In genomic region chr5:75471193-75471592, GRCh38 we compare ENCODE assay signal across 19 cellular contexts. TPM values are rescaled to one million over a fixed set of nuclear protein-coding genes. Genes with fewer than 3 reads are reported as not detected.
A peak's percentile ranks its signal among the peaks of the same experiment; 100 is the strongest.
DNase-seq lines count a peak whose midpoint lies in the region; ATAC-seq and TF ChIP-seq lines count a peak whose summit lies in the region.
"Had no signal": no experiment of that assay in that cellular context is flagged by ENCODE, and none has a peak within 500 bp of the region (broad histone marks: within the 10 kb centered on the region; RNA-seq: fewer than 3 reads in every experiment).

No MANE protein-coding gene starts in this region.

- peak; percentile 64 for ATAC-seq in GM18861 (IDR thresholded peaks at IDR 0.05; ENCODE audit: unreplicated experiment)
- ATAC-seq in HG03354 (IDR thresholded peaks at IDR 0.05; ENCODE audit: poor library complexity, severe bottlenecking, unreplicated experiment): peak; percentile 73
- no peak for ATAC-seq in GM23338
- ATAC-seq: CD8-positive, alpha-beta T cell; GM12878 had no signal

- peaks cover 2% of the 10 kb centered on the region for H3K27me3 Mint-ChIP-seq in GM23338 (ENCODE audit: insufficient read depth, low read depth, poor library complexity)
- H3K27me3 Mint-ChIP-seq: B cell; CD4-positive, CD25-positive, alpha-beta regulatory T cell had no signal

- no peak overlapping the region for H3K27ac ChIP-seq in GM23338 (ENCODE audit: low read depth)
- H3K27ac ChIP-seq: BLaER1, C4-2B had no signal

- H3K4me1 Mint-ChIP-seq in GM23338: peaks cover 29% of the 10 kb centered on the region

- peaks cover 4% of the 10 kb centered on the region; the same call in 2 of the 3 replicates for H3K9me3 Mint-ChIP-seq in GM23338

- no peaks in the 10 kb centered on the region for H3K27me3 ChIP-seq in GM23338 (ENCODE audit: insufficient read depth)
- H3K27me3 ChIP-seq: BLaER1 had no signal

- no peak overlapping the region for H3K4me3 ChIP-seq in GM23338
- H3K4me3 ChIP-seq: BLaER1, GM12878, HAP-1 had no signal

- 0 out of 2 replicates have a peak, but pooled peaks cover under 1% of the 10 kb centered on the region for H4K20me1 ChIP-seq in GM23338 (replicated peaks; ENCODE audit: insufficient read depth)

- H3K4me2 ChIP-seq in GM23338: no peak overlapping the region
- H3K4me2 ChIP-seq: BLaER1 had no signal

- no peak overlapping the region for H2AFZ ChIP-seq in GM23338

- H3K36me3 ChIP-seq in GM23338 (ENCODE audit: insufficient read depth): no peaks in the 10 kb centered on the region
- H3K36me3 ChIP-seq: HAP-1 had no signal

- no peak for TF ChIP-seq CTCF in GM23338 (conservative IDR thresholded peaks at IDR 0.05; ENCODE audit: low read depth in 2 of 2)

- H3K27ac Mint-ChIP-seq in GM23338: no peak overlapping the region
- H3K27ac Mint-ChIP-seq: B cell; CD4-positive, CD25-positive, alpha-beta regulatory T cell; CD8-positive, alpha-beta T cell; HFFc6 had no signal

- no peaks in the 10 kb centered on the region for H3K9me2 ChIP-seq in GM23338 (ENCODE audit: insufficient read depth)

- H3K4me3 Mint-ChIP-seq in GM23338: no peak overlapping the region
- H3K4me3 Mint-ChIP-seq: B cell; CD8-positive, alpha-beta T cell; HFFc6 had no signal

- no peaks in the 10 kb centered on the region for H3F3A ChIP-seq in GM23338 (replicated peaks; ENCODE audit: low read depth)

- H3K36me3 Mint-ChIP-seq in GM23338 (ENCODE audit: low read depth): peaks cover 9% of the 10 kb centered on the region; the same call in 2 of the 3 replicates

- peaks cover 25% of the 10 kb centered on the region for H3K4me1 ChIP-seq in GM23338 (ENCODE audit: insufficient read depth)
- H3K4me1 ChIP-seq: BLaER1 had no signal

- H3K79me2 ChIP-seq in GM23338 (replicated peaks; ENCODE audit: insufficient read depth): peaks cover 68% of the 10 kb centered on the region

- DNase-seq in renal cortical epithelial cell (ENCODE audit: low read depth) (peak; percentile 13), SHP77 treated with DMSO at 0.1 percent for 48 hours (lab: John Stamatoyannopoulos, UW) (no peak), GM23338 (ENCODE audit: low spot score) (no peak), COR-L47 (lab: John Stamatoyannopoulos, UW) (no peak)
- DNase-seq: CD4-positive, CD25-positive, alpha-beta regulatory T cell; CD8-positive, alpha-beta T cell; DMS 273 treated with DMSO at 0.1 percent for 48 hours; DMS79; EL; GDM1; GOT3; HFFc6 had no signal

TF ChIP-seq in GM23338, 12 proteins besides CTCF, POLR2A, EP300 and RAD21 (continues in another document):
- TF ChIP-seq ZNF462 (CRISPR knock-in tag; IDR thresholded peaks at IDR 0.05): no peak
- no peak for TF ChIP-seq POLR2AphosphoS5 (IDR thresholded peaks at IDR 0.05; ENCODE audit: low read depth)
- no peak for TF ChIP-seq NANOG (IDR thresholded peaks at IDR 0.05; ENCODE audit: borderline replicate concordance)
- TF ChIP-seq, protein P1, sequence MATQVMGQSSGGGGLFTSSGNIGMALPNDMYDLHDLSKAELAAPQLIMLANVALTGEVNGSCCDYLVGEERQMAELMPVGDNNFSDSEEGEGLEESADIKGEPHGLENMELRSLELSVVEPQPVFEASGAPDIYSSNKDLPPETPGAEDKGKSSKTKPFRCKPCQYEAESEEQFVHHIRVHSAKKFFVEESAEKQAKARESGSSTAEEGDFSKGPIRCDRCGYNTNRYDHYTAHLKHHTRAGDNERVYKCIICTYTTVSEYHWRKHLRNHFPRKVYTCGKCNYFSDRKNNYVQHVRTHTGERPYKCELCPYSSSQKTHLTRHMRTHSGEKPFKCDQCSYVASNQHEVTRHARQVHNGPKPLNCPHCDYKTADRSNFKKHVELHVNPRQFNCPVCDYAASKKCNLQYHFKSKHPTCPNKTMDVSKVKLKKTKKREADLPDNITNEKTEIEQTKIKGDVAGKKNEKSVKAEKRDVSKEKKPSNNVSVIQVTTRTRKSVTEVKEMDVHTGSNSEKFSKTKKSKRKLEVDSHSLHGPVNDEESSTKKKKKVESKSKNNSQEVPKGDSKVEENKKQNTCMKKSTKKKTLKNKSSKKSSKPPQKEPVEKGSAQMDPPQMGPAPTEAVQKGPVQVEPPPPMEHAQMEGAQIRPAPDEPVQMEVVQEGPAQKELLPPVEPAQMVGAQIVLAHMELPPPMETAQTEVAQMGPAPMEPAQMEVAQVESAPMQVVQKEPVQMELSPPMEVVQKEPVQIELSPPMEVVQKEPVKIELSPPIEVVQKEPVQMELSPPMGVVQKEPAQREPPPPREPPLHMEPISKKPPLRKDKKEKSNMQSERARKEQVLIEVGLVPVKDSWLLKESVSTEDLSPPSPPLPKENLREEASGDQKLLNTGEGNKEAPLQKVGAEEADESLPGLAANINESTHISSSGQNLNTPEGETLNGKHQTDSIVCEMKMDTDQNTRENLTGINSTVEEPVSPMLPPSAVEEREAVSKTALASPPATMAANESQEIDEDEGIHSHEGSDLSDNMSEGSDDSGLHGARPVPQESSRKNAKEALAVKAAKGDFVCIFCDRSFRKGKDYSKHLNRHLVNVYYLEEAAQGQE (IDR thresholded peaks at IDR 0.05; ENCODE audit: unreplicated experiment): no peak
- TF ChIP-seq EZH2 (IDR thresholded peaks at IDR 0.05; ENCODE audit: low read depth, unreplicated experiment): no peak
- TF ChIP-seq JUNB (IDR thresholded peaks at IDR 0.05; ENCODE audit: unreplicated experiment): no peak
- no peak for TF ChIP-seq ETS1 (IDR thresholded peaks at IDR 0.05)

RNA-seq across cellular contexts. Expression of gene CERT1, which starts 40.2 kb away (rescaled TPM):
- total RNA-seq in renal cortical epithelial cell: 26.0 and 77.0 TPM in 2 replicates
- 38.9 and 40.7 TPM in 2 replicates for total RNA-seq in GM23338 (2014; rRNA removed; shearing (Covaris generic))
- 36.5 and 37.5 TPM in 2 replicates for polyA plus RNA-seq in GM23338 (2016; fragmentation: Nextera tagmentation; extraction: Ambion mirVana)

RNA-seq across cellular contexts. Expression of gene POLK, which starts 40.5 kb away (rescaled TPM):
- 53.7 and 63.4 TPM in 2 replicates for total RNA-seq in renal cortical epithelial cell
- 10.9 and 14.5 TPM in 2 replicates for total RNA-seq in GM23338 (2014; rRNA removed; shearing (Covaris generic))
- polyA plus RNA-seq in GM23338 (2016; fragmentation: Nextera tagmentation; extraction: Ambion mirVana): 5.4 and 6.3 TPM in 2 replicates
